Comparison of ENCODE assay signal across 1 cellular context in genomic region chr7:156560075-156560474, GRCh38.
TF ChIP-seq lines count a peak whose summit lies in the region.

No MANE protein-coding gene starts in this region.

TF ChIP-seq in SK-N-SH, 30 proteins besides CTCF, POLR2A, EP300 and RAD21 (continued from another document):
- TF ChIP-seq ZBTB33 (IDR thresholded peaks at IDR 0.05; ENCODE audit: borderline replicate concordance, low read depth), result no peak
- TF ChIP-seq JUND (IDR thresholded peaks at IDR 0.05), result no peak
- no peak for TF ChIP-seq MXI1 (IDR thresholded peaks at IDR 0.05; ENCODE audit: low read depth, low read length)
- no peak for TF ChIP-seq ELF1 (IDR thresholded peaks at IDR 0.05)
- TF ChIP-seq RXRA (IDR thresholded peaks at IDR 0.05; ENCODE audit: borderline replicate concordance, low read depth), result no peak
- no peak for TF ChIP-seq NRF1 (IDR thresholded peaks at IDR 0.05; ENCODE audit: low read depth, low read length)
- TF ChIP-seq REST (IDR thresholded peaks at IDR 0.05; ENCODE audit: low read depth, low read length), result no peak
- TF ChIP-seq FOXM1 (IDR thresholded peaks at IDR 0.05; ENCODE audit: low read depth), result no peak
- TF ChIP-seq RCOR1 (IDR thresholded peaks at IDR 0.05; ENCODE audit: low read length), result no peak
